Comparison of ENCODE assay signal across 7 cellular contexts in the genomic region with DNA sequence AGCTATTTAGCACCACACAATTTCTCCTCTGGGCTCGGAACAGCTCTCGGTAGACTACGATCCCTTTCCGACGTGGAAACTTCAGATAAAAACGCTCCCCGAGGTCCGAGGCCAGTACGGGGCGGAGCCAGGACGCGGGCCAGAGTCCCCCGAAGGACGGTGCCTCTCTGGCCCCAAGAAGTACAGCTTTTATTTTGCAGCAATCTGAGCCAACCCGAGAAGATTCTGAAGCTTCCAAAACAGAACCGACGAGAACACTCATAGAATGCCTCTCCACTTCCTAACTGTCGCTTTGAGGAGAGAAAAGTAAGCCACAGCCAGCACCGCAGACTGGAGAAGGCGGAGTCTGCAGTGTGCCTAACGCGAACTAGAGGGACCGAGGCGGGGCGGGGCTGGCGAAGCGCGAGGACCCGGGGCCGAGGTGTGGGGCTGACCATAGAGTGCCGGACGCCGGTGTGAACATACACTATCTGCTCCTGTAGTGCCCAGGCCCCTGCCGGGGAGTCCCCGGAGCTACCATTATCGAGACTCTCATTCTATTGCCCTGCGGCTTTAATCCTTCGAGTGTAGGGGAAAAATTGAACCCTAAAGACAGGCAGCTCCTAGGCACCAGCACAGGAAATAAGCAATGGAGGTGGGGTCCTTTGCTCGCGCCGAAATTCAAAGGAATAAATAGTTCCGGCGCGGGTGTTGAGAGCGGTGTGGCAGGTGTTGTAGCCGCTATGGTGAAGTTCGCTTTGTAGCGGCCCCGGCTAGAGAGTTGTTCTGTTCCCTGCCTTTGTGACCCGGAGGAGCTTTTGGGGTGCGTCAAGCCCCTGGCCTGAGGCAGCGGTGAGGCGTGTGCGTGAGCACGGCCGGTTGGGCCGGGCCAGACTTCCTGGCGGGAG. TPM values are rescaled to one million over a fixed set of nuclear protein-coding genes. Genes with fewer than 3 reads are reported as not detected.
DNase-seq lines count a peak whose midpoint lies in the region; ATAC-seq, FAIRE-seq and TF ChIP-seq lines count a peak whose summit lies in the region.

TSS of gene SMC2 (plus strand) at position 663 of the 887 bp plus-strand sequence. CDS start 1,076 bp downstream, outside the sequence.

- H3K4me3 ChIP-seq in astrocyte (ENCODE audit: insufficient read depth, low read depth, low read length) (peak within 1 kb of the TSS; percentile 89), rectal smooth muscle tissue (ENCODE audit: low read length) (peak within 1 kb of the TSS; percentile 88)

- H3K79me2 ChIP-seq in astrocyte (ENCODE audit: insufficient read depth, low read length) = peaks cover 35% of the 10 kb centered on the region

- H3K27me3 ChIP-seq in astrocyte (ENCODE audit: insufficient read depth, low read length) = no peaks in the 10 kb centered on the region
- H3K27me3 ChIP-seq in rectal smooth muscle tissue (ENCODE audit: control insufficient read depth, insufficient read depth, low read length) = no peaks in the 10 kb centered on the region

- peak within 1 kb of the TSS; percentile 98 for H3K4me3 Mint-ChIP-seq in T-helper 2 cell treated with Interferon-gamma antibody and Interleukin-4, amounts not matched to agents 5 μg/mL and 100 μg/mL, for 36 hours
- H3K4me3 Mint-ChIP-seq in astrocyte (ENCODE audit: unreplicated experiment) = peak within 1 kb of the TSS; percentile 99

- H3K4me2 ChIP-seq in astrocyte (ENCODE audit: low read length) = peak within 1 kb of the TSS; percentile 95

- H3K4me1 Mint-ChIP-seq in T-helper 2 cell treated with Interferon-gamma antibody and Interleukin-4, amounts not matched to agents 5 μg/mL and 100 μg/mL, for 36 hours (ENCODE audit: low read depth) = peaks cover 39% of the 10 kb centered on the region
- H3K4me1 Mint-ChIP-seq in astrocyte (ENCODE audit: low read depth, unreplicated experiment) = peaks cover 6% of the 10 kb centered on the region

- H3K36me3 Mint-ChIP-seq in T-helper 2 cell treated with Interferon-gamma antibody and Interleukin-4, amounts not matched to agents 5 μg/mL and 100 μg/mL, for 36 hours (ENCODE audit: low read depth) = peaks cover 28% of the 10 kb centered on the region
- no peaks in the 10 kb centered on the region for H3K36me3 Mint-ChIP-seq in astrocyte (ENCODE audit: low read depth, unreplicated experiment)

- H3K9me3 Mint-ChIP-seq in T-helper 2 cell treated with Interferon-gamma antibody and Interleukin-4, amounts not matched to agents 5 μg/mL and 100 μg/mL, for 36 hours = no peaks in the 10 kb centered on the region
- no peaks in the 10 kb centered on the region for H3K9me3 Mint-ChIP-seq in astrocyte (ENCODE audit: unreplicated experiment)

- ATAC-seq in GM18502 (IDR thresholded peaks at IDR 0.05; ENCODE audit: poor library complexity, unreplicated experiment) (peak; percentile 87), HG02970 (IDR thresholded peaks at IDR 0.05; ENCODE audit: low FRiP score, unreplicated experiment) (peak; percentile 98)

- H3K9me3 ChIP-seq in astrocyte (ENCODE audit: insufficient read depth, low read depth, low read length) = no peaks in the 10 kb centered on the region

- peak within 1 kb of the TSS; percentile 99 for H3K27ac ChIP-seq in astrocyte (ENCODE audit: low read depth, low read length)
- H3K27ac ChIP-seq in rectal smooth muscle tissue (ENCODE audit: low read depth, low read length) = peak within 1 kb of the TSS; percentile 94

- H2AFZ ChIP-seq in astrocyte (ENCODE audit: low read depth, low read length) = peak within 1 kb of the TSS; percentile 96

- TF ChIP-seq CTCF in astrocyte (IDR thresholded peaks at IDR 0.05; ENCODE audit: insufficient read depth, low read depth, low read length) = no peak

- no peak for FAIRE-seq in astrocyte (lab: Jason Lieb, UNC)

- H3K36me3 ChIP-seq in astrocyte (ENCODE audit: insufficient read depth, low read length) (peaks cover 4% of the 10 kb centered on the region), rectal smooth muscle tissue (ENCODE audit: control insufficient read depth, insufficient read depth, low read length) (no peaks in the 10 kb centered on the region)

- H4K20me1 ChIP-seq in astrocyte (ENCODE audit: insufficient read depth, low read length) = no peaks in the 10 kb centered on the region

- peaks cover 9% of the 10 kb centered on the region for H3K4me1 ChIP-seq in astrocyte (ENCODE audit: insufficient read depth, low read length)
- H3K4me1 ChIP-seq in rectal smooth muscle tissue (ENCODE audit: control insufficient read depth, insufficient read depth, low read length) = peaks cover 19% of the 10 kb centered on the region

- peak; percentile 79 to 89 for DNase-seq in NCI-H1930 (lab: John Stamatoyannopoulos, UW)
- DNase-seq in T-helper 2 cell treated with Interferon-gamma antibody and Interleukin-4, amounts not matched to agents 5 μg/mL and 100 μg/mL, for 36 hours (ENCODE audit: low spot score) = peak; percentile 91
- DNase-seq in astrocyte (ENCODE audit: low read depth) = peak; percentile 74
- peak; percentile 89 for DNase-seq in hepatic stellate cell (ENCODE audit: low spot score)

- peaks cover 3% of the 10 kb centered on the region for H3K27me3 Mint-ChIP-seq in T-helper 2 cell treated with Interferon-gamma antibody and Interleukin-4, amounts not matched to agents 5 μg/mL and 100 μg/mL, for 36 hours (ENCODE audit: low read depth)
- H3K27me3 Mint-ChIP-seq in astrocyte (ENCODE audit: low read depth, unreplicated experiment) = no peaks in the 10 kb centered on the region

- peak within 1 kb of the TSS; percentile 98 for H3K9ac ChIP-seq in astrocyte (ENCODE audit: low read length)
- H3K9ac ChIP-seq in rectal smooth muscle tissue (ENCODE audit: low read length) = peak within 1 kb of the TSS; percentile 56

- H3K27ac Mint-ChIP-seq in T-helper 2 cell treated with Interferon-gamma antibody and Interleukin-4, amounts not matched to agents 5 μg/mL and 100 μg/mL, for 36 hours = peak within 1 kb of the TSS; percentile 99
- peak within 1 kb of the TSS; percentile 100 for H3K27ac Mint-ChIP-seq in astrocyte (ENCODE audit: unreplicated experiment)

RNA-seq across cellular contexts. Expression of gene SMC2, which starts in this region (rescaled TPM):
- total RNA-seq in astrocyte = 9.4 and 9.8 TPM in 2 replicates

Comparison
In these comparisons a context has a peak if more than half of its experiments do, and no peak if none do; other contexts are left out.
1. Peak in every context shown above with its lines: DNase-seq, ATAC-seq, H3K4me3 ChIP-seq and H3K27ac ChIP-seq.